11 cellular contexts compared by ENCODE assay signal in genomic region chr20:14860410-14860814, GRCh38.
DNase-seq lines count a peak whose midpoint lies in the region; ATAC-seq lines count a peak whose summit lies in the region.
"Had no signal": no experiment of that assay in that cellular context is flagged by ENCODE, and none has a peak within 500 bp of the region (broad histone marks: within the 10 kb centered on the region; RNA-seq: fewer than 3 reads in every experiment).

No MANE protein-coding gene starts in this region.

- no peak overlapping the region for H3K4ac ChIP-seq in neuronal stem cell (ENCODE audit: low read length)

- no peaks in the 10 kb centered on the region for H3K36me3 Mint-ChIP-seq in naive thymus-derived CD4-positive, alpha-beta T cell

- peak overlapping the region; percentile 59 for H2AFZ ChIP-seq in neuronal stem cell (ENCODE audit: low read length)
- H2AFZ ChIP-seq: PC-9 had no signal

- no peak overlapping the region for H3K9ac ChIP-seq in neuronal stem cell (ENCODE audit: low read depth, low read length, poor library complexity)

- H3K23ac ChIP-seq in neuronal stem cell (ENCODE audit: low read depth, low read length, poor library complexity), result no peak overlapping the region

- no peak overlapping the region for H3K14ac ChIP-seq in neuronal stem cell (ENCODE audit: low read length)

- H2BK12ac ChIP-seq in neuronal stem cell (ENCODE audit: low read length), result no peak overlapping the region

- POLR2A ChIA-PET in naive thymus-derived CD4-positive, alpha-beta T cell (lab: Charles Lee), result no interaction called here

- ATAC-seq in HG02885 (IDR thresholded peaks at IDR 0.05; ENCODE audit: poor library complexity, unreplicated experiment), result no peak
- ATAC-seq in naive thymus-derived CD4-positive, alpha-beta T cell, result no peak

- DNase-seq in H4 (ENCODE audit: low spot score), result peak; percentile 14
- peak; percentile 61 for DNase-seq in NCI-H2029 (lab: John Stamatoyannopoulos, UW)
- DNase-seq in astrocyte of the hippocampus (ENCODE audit: low read depth, low spot score), result peak; percentile 32
- peak; percentile 29 for DNase-seq in neuronal stem cell (ENCODE audit: low spot score)
- DNase-seq in amniotic stem cell (lab: John Stamatoyannopoulos, UW), result no peak
- no peak for DNase-seq in kidney glomerular epithelial cell (lab: John Stamatoyannopoulos, UW)
- no peak for DNase-seq in naive thymus-derived CD4-positive, alpha-beta T cell
- DNase-seq: PC-9 had no signal

- H2BK5ac ChIP-seq in neuronal stem cell (ENCODE audit: low read length), result no peak overlapping the region

- H3K4me1 Mint-ChIP-seq in naive thymus-derived CD4-positive, alpha-beta T cell, result no peaks in the 10 kb centered on the region

- peaks cover 5 to 14% of the 10 kb centered on the region in 2 donors for H3K4me1 ChIP-seq in neuronal stem cell (ENCODE audit: control insufficient read depth in 2 of 2, insufficient read depth in 1 of 2, low read depth in 1 of 2, low read length in 2 of 2)
- H3K4me1 ChIP-seq in naive thymus-derived CD4-positive, alpha-beta T cell (ENCODE audit: control insufficient read depth in 2 of 2, insufficient read depth in 2 of 2, low read length in 2 of 2), result no peaks in the 10 kb centered on the region
- H3K4me1 ChIP-seq: esophagus muscularis mucosa had no signal

- peaks cover 1 to 2% of the 10 kb centered on the region in 2 donors for H3K9me3 ChIP-seq in neuronal stem cell (replicated peaks in 1 of 2; ENCODE audit: control insufficient read depth in 2 of 2, insufficient read depth in 1 of 2, low read depth in 1 of 2, low read length in 2 of 2)
- H3K9me3 ChIP-seq in naive thymus-derived CD4-positive, alpha-beta T cell (ENCODE audit: control insufficient read depth in 2 of 3, low read length in 3 of 3), result no peaks in the 10 kb centered on the region
- H3K9me3 ChIP-seq: esophagus muscularis mucosa, suprapubic skin had no signal

- no peak overlapping the region for H3K4me2 ChIP-seq in neuronal stem cell (ENCODE audit: insufficient read depth, low read length, poor library complexity, severe bottlenecking)
- H3K4me2 ChIP-seq: PC-9 had no signal

- no peak overlapping the region for H4K91ac ChIP-seq in neuronal stem cell (ENCODE audit: low read depth, low read length, poor library complexity)

- H3K27me3 Mint-ChIP-seq in naive thymus-derived CD4-positive, alpha-beta T cell, result no peaks in the 10 kb centered on the region

- H2AK5ac ChIP-seq in neuronal stem cell (ENCODE audit: low read depth, low read length), result no peak overlapping the region

- H3K18ac ChIP-seq in neuronal stem cell (ENCODE audit: low read length), result no peak overlapping the region

- CTCF ChIA-PET in naive thymus-derived CD4-positive, alpha-beta T cell (lab: Charles Lee), result no interaction called here

- intact Hi-C loops in naive thymus-derived CD4-positive, alpha-beta T cell (cut with micrococcal nuclease), result loop anchor here in 1 of 2 donors (5.0 kb wide), 1 partner anchor 92 kb away; no protein-coding TSS in a partner anchor

- no peaks in the 10 kb centered on the region for H3K27me3 ChIP-seq in neuronal stem cell (ENCODE audit: control insufficient read depth in 3 of 3, insufficient read depth in 3 of 3, low read depth in 1 of 3, low read length in 3 of 3)
- no peaks in the 10 kb centered on the region for H3K27me3 ChIP-seq in naive thymus-derived CD4-positive, alpha-beta T cell (ENCODE audit: control insufficient read depth in 2 of 2, insufficient read depth in 2 of 2, low read length in 2 of 2)
- H3K27me3 ChIP-seq: esophagus muscularis mucosa, suprapubic skin had no signal

- H2BK120ac ChIP-seq in neuronal stem cell (ENCODE audit: low read depth, low read length), result no peak overlapping the region

- WGBS in neuronal stem cell (ENCODE audit: extremely low coverage in 2 of 2, insufficient read length in 2 of 2, insufficient replicate concordance in 1 of 2), 2 donors, result no CpG with 5 or more reads among the region's 4 CpGs

- H3K4me3 ChIP-seq in neuronal stem cell (ENCODE audit: low read length in 2 of 2), result no peak overlapping the region
- no peak overlapping the region for H3K4me3 ChIP-seq in naive thymus-derived CD4-positive, alpha-beta T cell (ENCODE audit: low read length)
- H3K4me3 ChIP-seq: esophagus muscularis mucosa, PC-9, suprapubic skin had no signal

- peaks cover 0 to 3% of the 10 kb centered on the region in 2 donors for H3K36me3 ChIP-seq in neuronal stem cell (replicated peaks in 1 of 2; ENCODE audit: control insufficient read depth in 2 of 2, insufficient read depth in 2 of 2, low read length in 2 of 2)
- no peaks in the 10 kb centered on the region for H3K36me3 ChIP-seq in naive thymus-derived CD4-positive, alpha-beta T cell (ENCODE audit: control insufficient read depth in 2 of 3, insufficient read depth in 3 of 3, low read length in 3 of 3)
- H3K36me3 ChIP-seq: esophagus muscularis mucosa, suprapubic skin had no signal

- no peak overlapping the region for H3K27ac Mint-ChIP-seq in naive thymus-derived CD4-positive, alpha-beta T cell

- H3K9me3 Mint-ChIP-seq in naive thymus-derived CD4-positive, alpha-beta T cell, result peaks cover 0 to 4% (median 0%) of the 10 kb centered on the region in 11 donors

- H2BK15ac ChIP-seq in neuronal stem cell (ENCODE audit: low read length), result no peak overlapping the region

- H3K79me1 ChIP-seq in neuronal stem cell (ENCODE audit: low read depth, low read length), result no peaks in the 10 kb centered on the region

- H4K8ac ChIP-seq in neuronal stem cell (ENCODE audit: low read depth, low read length), result no peak overlapping the region

- H3K27ac ChIP-seq in neuronal stem cell (replicated peaks; ENCODE audit: low read length), result peak overlapping the region; percentile 29
- no peak overlapping the region for H3K27ac ChIP-seq in naive thymus-derived CD4-positive, alpha-beta T cell (ENCODE audit: low read depth, low read length)
- H3K27ac ChIP-seq: esophagus muscularis mucosa, PC-9, suprapubic skin had no signal

- H3K4me3 Mint-ChIP-seq in naive thymus-derived CD4-positive, alpha-beta T cell, result no peak overlapping the region

Comparison
In these comparisons a context has a peak if more than half of its experiments do, and no peak if none do; other contexts are left out.
1. DNase-seq: peak in H4 (single experiment), NCI-H2029 (single experiment), astrocyte of the hippocampus (single experiment) and neuronal stem cell (single experiment); none in amniotic stem cell (single experiment), kidney glomerular epithelial cell (single experiment) and naive thymus-derived CD4-positive, alpha-beta T cell (0 of 9).